ENCODE assay signal across 8 cellular contexts in the genomic region with DNA sequence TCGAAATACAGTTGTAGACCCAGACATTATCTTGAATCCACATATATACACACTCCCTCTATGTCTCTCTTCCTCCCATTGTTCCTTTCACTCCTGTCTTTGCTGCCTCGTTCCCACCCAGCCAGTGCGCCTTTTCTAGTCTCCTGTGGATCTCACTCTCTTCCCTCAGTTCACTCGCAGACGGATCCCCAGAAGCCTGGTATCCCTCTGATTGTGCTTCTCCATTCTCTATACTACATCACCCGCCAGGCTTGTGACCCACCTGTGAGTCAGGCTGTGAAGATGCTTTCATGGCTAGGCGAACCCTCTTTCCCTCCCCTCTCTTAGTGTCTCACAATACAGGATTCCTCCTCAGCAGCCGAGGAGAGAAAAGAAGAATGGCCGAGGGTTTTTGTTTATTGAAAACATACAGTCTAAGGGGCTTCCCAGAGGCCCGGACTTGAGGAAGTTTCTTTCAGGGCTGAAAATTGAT. TPM values are rescaled to one million over a fixed set of nuclear protein-coding genes. Genes with fewer than 3 reads are reported as not detected.
DNase-seq lines count a peak whose midpoint lies in the region; ATAC-seq, FAIRE-seq and TF ChIP-seq lines count a peak whose summit lies in the region.

No MANE protein-coding gene starts in this region.

- POLR2A ChIA-PET in HepG2 (lab: Yijun Ruan, JAX), result interaction anchor here (1.1 to 1.4 kb wide), 3 partner anchors 22 to 45 kb away, joined by 3 to 6 read pairs (median 3); no protein-coding TSS in a partner anchor

- H3K4me1 ChIP-seq in HepG2 (ENCODE audit: insufficient read depth, low read length) (peaks cover 39% of the 10 kb centered on the region), right lobe of liver (no peaks in the 10 kb centered on the region), iPS-18a (ENCODE audit: control insufficient read depth, low read depth, low read length) (peaks cover 17% of the 10 kb centered on the region)

- H3K9me3 Mint-ChIP-seq in type B pancreatic cell, result no peaks in the 10 kb centered on the region

- no peaks in the 10 kb centered on the region for H3K27me3 Mint-ChIP-seq in type B pancreatic cell

- H4K20me1 ChIP-seq in HepG2 (ENCODE audit: insufficient read depth, low read length), result no peaks in the 10 kb centered on the region

- peak overlapping the region; percentile 95 for H3K4me2 ChIP-seq in HepG2 (ENCODE audit: low read depth, low read length)

- no peaks in the 10 kb centered on the region for H3K79me2 ChIP-seq in HepG2 (ENCODE audit: insufficient read depth, low read length)

- H3K27ac ChIP-seq in HepG2 (ENCODE audit: extremely low read length, insufficient read depth, low read length) (no peak overlapping the region), right lobe of liver (no peak overlapping the region), WERI-Rb-1 (peak overlapping the region; percentile 0), iPS-18a (ENCODE audit: low read length) (no peak overlapping the region)

- H3K4me1 Mint-ChIP-seq in type B pancreatic cell (ENCODE audit: unreplicated experiment), result peaks cover 26% of the 10 kb centered on the region

- no peaks in the 10 kb centered on the region; a peak in 1 of 5 replicates for H3K27me3 ChIP-seq in HepG2 (ENCODE audit: control insufficient read depth in 1 of 2, insufficient read depth in 2 of 2, low read length in 2 of 2)
- H3K27me3 ChIP-seq in right lobe of liver, result no peaks in the 10 kb centered on the region
- H3K27me3 ChIP-seq in WERI-Rb-1 (ENCODE audit: insufficient read depth, low read depth, severe bottlenecking), result no peaks in the 10 kb centered on the region
- H3K27me3 ChIP-seq in iPS-18a (ENCODE audit: control insufficient read depth, insufficient read depth, low read length), result no peaks in the 10 kb centered on the region

- TF ChIP-seq POLR2A in HepG2 (IDR thresholded peaks at IDR 0.05; ENCODE audit: insufficient read depth in 1 of 2, low read depth in 2 of 2, low read length in 2 of 2), result no peak
- TF ChIP-seq POLR2A in right lobe of liver (IDR thresholded peaks at IDR 0.05), result no peak
- no peak for TF ChIP-seq POLR2A in GM18505 (IDR thresholded peaks at IDR 0.05; ENCODE audit: borderline replicate concordance, extremely low read depth, insufficient read depth, insufficient read length)

- ATAC-seq in HepG2 (no peak), right lobe of liver (no peak), GM18505 (IDR thresholded peaks at IDR 0.05; ENCODE audit: unreplicated experiment) (no peak), GM18907 (IDR thresholded peaks at IDR 0.05; ENCODE audit: unreplicated experiment) (no peak)

- no peak overlapping the region for H3K9ac ChIP-seq in HepG2 (ENCODE audit: insufficient read depth, low read depth, low read length)
- H3K9ac ChIP-seq in iPS-18a (ENCODE audit: low read length), result no peak overlapping the region

- no peak overlapping the region for H2AFZ ChIP-seq in HepG2 (ENCODE audit: low read length)

- peak overlapping the region in 1 of 3 experiments; percentile 97; a peak in 3 of 6 replicates for H3K4me3 ChIP-seq in HepG2 (replicated peaks in 1 of 3; ENCODE audit: insufficient read depth in 1 of 3, low read depth in 2 of 3, low read length in 3 of 3)
- no peak overlapping the region for H3K4me3 ChIP-seq in right lobe of liver
- peak overlapping the region; percentile 82 for H3K4me3 ChIP-seq in WERI-Rb-1 (ENCODE audit: low read depth, low read length)
- peak overlapping the region; percentile 57 for H3K4me3 ChIP-seq in iPS-18a (ENCODE audit: low read length)

- in situ Hi-C loops in HepG2 (cut with HindIII; ENCODE audit: extremely low pct_ligation_motif_present, low pct_unique_long_range_greater_than_20kb), result loop anchor here (5.0 kb wide), 1 partner anchor 39 kb away; no protein-coding TSS in a partner anchor

- no peak for FAIRE-seq in HepG2 (lab: Jason Lieb, UNC)

- peaks cover 10% of the 10 kb centered on the region for H3K36me3 Mint-ChIP-seq in type B pancreatic cell

- TSS peak; percentile 51 for BruUV-seq in HepG2 (replicated peaks; lab: Mats Ljungman, UMichigan)

- CTCF ChIA-PET in HepG2 (lab: Yijun Ruan, JAX; ENCODE audit: low intra/inter-chr PET ratio, low total read pairs), result interaction anchor here (2.1 to 2.4 kb wide), 2 partner anchors 29 to 45 kb away, joined by 21 to 35 read pairs; a partner anchor contains a TSS

- TF ChIP-seq RAD21 in HepG2 (CRISPR knock-in tag; IDR thresholded peaks at IDR 0.05), result no peak

- intact Hi-C loops in HepG2 (cut with micrococcal nuclease; ENCODE audit: unreplicated experiment) (loop anchor here (5.0 kb wide), 1 partner anchor 44 kb away; a partner anchor contains a TSS), right lobe of liver (cut with DNase I) (loop anchor here (5.0 kb wide), 1 partner anchor 44 kb away; a partner anchor contains a TSS)

- H3K27ac Mint-ChIP-seq in type B pancreatic cell, result no peak overlapping the region

- no peaks in the 10 kb centered on the region; a peak in 1 of 5 replicates for H3K36me3 ChIP-seq in HepG2 (replicated peaks in 1 of 2; ENCODE audit: control insufficient read depth in 1 of 2, insufficient read depth in 2 of 2, low read length in 2 of 2)
- no peaks in the 10 kb centered on the region for H3K36me3 ChIP-seq in right lobe of liver
- peaks cover 37% of the 10 kb centered on the region for H3K36me3 ChIP-seq in WERI-Rb-1
- no peaks in the 10 kb centered on the region for H3K36me3 ChIP-seq in iPS-18a (ENCODE audit: control insufficient read depth, low read depth, low read length)

- TF ChIP-seq CTCF in HepG2 (CRISPR knock-in tag; IDR thresholded peaks at IDR 0.05), result no peak
- TF ChIP-seq CTCF in right lobe of liver (IDR thresholded peaks at IDR 0.05), result no peak
- TF ChIP-seq CTCF in WERI-Rb-1 (IDR thresholded peaks at IDR 0.05; ENCODE audit: low read depth, low read length), result no peak
- no peak for TF ChIP-seq CTCF in type B pancreatic cell (conservative IDR thresholded peaks at IDR 0.05)

- peak overlapping the region; percentile 80 for H3K4me3 Mint-ChIP-seq in type B pancreatic cell

- H3K9me3 ChIP-seq in HepG2 (ENCODE audit: low read length) (no peaks in the 10 kb centered on the region), right lobe of liver (no peaks in the 10 kb centered on the region), WERI-Rb-1 (ENCODE audit: severe bottlenecking) (no peaks in the 10 kb centered on the region), iPS-18a (ENCODE audit: control insufficient read depth, low read depth, low read length) (no peaks in the 10 kb centered on the region)

- 75% methylated on average over 10 of the region's 10 CpGs for WGBS in HepG2 (ENCODE audit: low lambda C conversion rate)
- 78% methylated on average over 10 of the region's 10 CpGs for WGBS in right lobe of liver (ENCODE audit: insufficient coverage, low coverage, low lambda C conversion rate, missing lambda C conversion rate)

- DNase-seq in HepG2 (ENCODE audit: low spot score) (no peak), right lobe of liver (no peak), WERI-Rb-1 (no peak), type B pancreatic cell (ENCODE audit: extremely low spot score, unreplicated experiment) (no peak), NOMO-1 treated with DMSO at 0.1 percent for 48 hours (lab: John Stamatoyannopoulos, UW; ENCODE audit: unreplicated experiment) (no peak)

- TF ChIP-seq EP300 in HepG2 (IDR thresholded peaks at IDR 0.05; ENCODE audit: low read depth in 2 of 2, low read length in 2 of 2) (no peak), HepG2 (CRISPR knock-in tag; IDR thresholded peaks at IDR 0.05; ENCODE audit: borderline replicate concordance) (no peak)

RNA-seq across cellular contexts. Expression of a gene that starts 1.5 kb away (rescaled TPM):
- total RNA-seq in HepG2 (2016; rRNA removed; fragmentation: Illumina TruSeq; extraction: Trizol), result 1.3 and 2.4 TPM in 2 replicates
- total RNA-seq in HepG2 (2016; cell fraction: cytosol; rRNA removed; fragmentation: Illumina TruSeq; extraction: Trizol; ENCODE audit: low read depth), result 0.44 and 0.51 TPM in 2 replicates
- total RNA-seq in HepG2 (2016; cell fraction: insoluble cytoplasmic fraction; rRNA removed; fragmentation: Illumina TruSeq; extraction: Trizol), result 0.77 and 3.4 TPM in 2 replicates
- total RNA-seq in HepG2 (2016; cell fraction: membrane; rRNA removed; fragmentation: Illumina TruSeq; extraction: Trizol), result 0.74 and 0.96 TPM in 2 replicates
- total RNA-seq in HepG2 (2016; cell fraction: nucleus; rRNA removed; fragmentation: Illumina TruSeq; extraction: Trizol), result 5.8 and 5.9 TPM in 2 replicates
- polyA plus RNA-seq in HepG2 (2011; rRNA removed), result 10.2 and 15.0 TPM in 2 replicates
- polyA plus RNA-seq in HepG2 (2011; cell fraction: cytosol; rRNA removed), result 3.4 and 4.0 TPM in 2 replicates
- 55.6 and 56.4 TPM in 2 replicates for polyA plus RNA-seq in HepG2 (2011; cell fraction: nucleus; rRNA removed)
- 6.1 and 7.0 TPM in 2 replicates for polyA plus RNA-seq in HepG2 (2012)
- 0.40 TPM in 2 replicates for polyA plus RNA-seq in HepG2 (2016; cell fraction: cytosol; fragmentation: Illumina TruSeq; extraction: Trizol; ENCODE audit: low read depth)
- 1.1 and 1.3 TPM in 2 replicates for polyA plus RNA-seq in HepG2 (2016; cell fraction: insoluble cytoplasmic fraction; fragmentation: Illumina TruSeq; extraction: Trizol; ENCODE audit: low read depth)
- polyA plus RNA-seq in HepG2 (2016; cell fraction: membrane; fragmentation: Illumina TruSeq; extraction: Trizol; ENCODE audit: low read depth), result 0.72 and 0.85 TPM in 2 replicates
- 18.6 and 19.5 TPM in 2 replicates for polyA plus RNA-seq in HepG2 (2016; cell fraction: nucleus; fragmentation: Illumina TruSeq; extraction: Trizol; ENCODE audit: insufficient read depth, low read depth)
- polyA minus RNA-seq in HepG2 (2011; rRNA and poly(A)+ RNA removed; ENCODE audit: low replicate concordance), result 17.8 and 35.4 TPM in 2 replicates
- 1.4 and 3.0 TPM in 2 replicates for polyA minus RNA-seq in HepG2 (2011; cell fraction: cytosol; rRNA and poly(A)+ RNA removed)
- polyA minus RNA-seq in HepG2 (2011; cell fraction: nucleus; rRNA and poly(A)+ RNA removed), result 8.8 and 11.3 TPM in 2 replicates
- 1 to 10 TPM in 4 of 6 experiments, under 1 TPM in 2; 0.56 to 1.6 (median 1.2) TPM for total RNA-seq in right lobe of liver
- total RNA-seq in type B pancreatic cell (ENCODE audit: low replicate concordance), result 9.5 and 10.6 TPM in 2 replicates

RNA-seq across cellular contexts. Expression of a gene that starts 5.4 kb away (rescaled TPM):
- 10.1 and 20.1 TPM in 2 replicates for total RNA-seq in HepG2 (2016; rRNA removed; fragmentation: Illumina TruSeq; extraction: Trizol)
- total RNA-seq in HepG2 (2016; cell fraction: cytosol; rRNA removed; fragmentation: Illumina TruSeq; extraction: Trizol; ENCODE audit: low read depth), result 8.5 and 11.8 TPM in 2 replicates
- 10.6 and 19.2 TPM in 2 replicates for total RNA-seq in HepG2 (2016; cell fraction: insoluble cytoplasmic fraction; rRNA removed; fragmentation: Illumina TruSeq; extraction: Trizol)
- total RNA-seq in HepG2 (2016; cell fraction: membrane; rRNA removed; fragmentation: Illumina TruSeq; extraction: Trizol), result 9.3 and 12.0 TPM in 2 replicates
- 23.9 and 32.6 TPM in 2 replicates for total RNA-seq in HepG2 (2016; cell fraction: nucleus; rRNA removed; fragmentation: Illumina TruSeq; extraction: Trizol)
- polyA plus RNA-seq in HepG2 (2011; rRNA removed), result 73.5 and 74.0 TPM in 2 replicates
- 23.9 and 24.4 TPM in 2 replicates for polyA plus RNA-seq in HepG2 (2011; cell fraction: cytosol; rRNA removed)
- polyA plus RNA-seq in HepG2 (2011; cell fraction: nucleus; rRNA removed), result 317 and 392 TPM in 2 replicates
- 31.3 and 32.7 TPM in 2 replicates for polyA plus RNA-seq in HepG2 (2012)
- 3.0 and 3.3 TPM in 2 replicates for polyA plus RNA-seq in HepG2 (2016; cell fraction: cytosol; fragmentation: Illumina TruSeq; extraction: Trizol; ENCODE audit: low read depth)
- 15.8 and 17.9 TPM in 2 replicates for polyA plus RNA-seq in HepG2 (2016; cell fraction: insoluble cytoplasmic fraction; fragmentation: Illumina TruSeq; extraction: Trizol; ENCODE audit: low read depth)
- 7.6 TPM in 2 replicates for polyA plus RNA-seq in HepG2 (2016; cell fraction: membrane; fragmentation: Illumina TruSeq; extraction: Trizol; ENCODE audit: low read depth)
- 110 and 120 TPM in 2 replicates for polyA plus RNA-seq in HepG2 (2016; cell fraction: nucleus; fragmentation: Illumina TruSeq; extraction: Trizol; ENCODE audit: insufficient read depth, low read depth)
- 47.2 and 97.7 TPM in 2 replicates for polyA minus RNA-seq in HepG2 (2011; rRNA and poly(A)+ RNA removed; ENCODE audit: low replicate concordance)
- 12.4 and 13.9 TPM in 2 replicates for polyA minus RNA-seq in HepG2 (2011; cell fraction: cytosol; rRNA and poly(A)+ RNA removed)
- 94.1 and 94.6 TPM in 2 replicates for polyA minus RNA-seq in HepG2 (2011; cell fraction: nucleus; rRNA and poly(A)+ RNA removed)
- total RNA-seq in right lobe of liver, result 10 to 100 TPM; 10.4 to 29.2 (median 20.2) TPM
- total RNA-seq in type B pancreatic cell (ENCODE audit: low replicate concordance), result 61.5 and 96.8 TPM in 2 replicates

RNA-seq across cellular contexts. Expression of a gene that starts 16.6 kb away (rescaled TPM):
- total RNA-seq in HepG2 (2016; rRNA removed; fragmentation: Illumina TruSeq; extraction: Trizol) (27.0 and 46.8 TPM in 2 replicates), right lobe of liver (10 to 100 TPM; 27.9 to 63.4 (median 29.2) TPM), type B pancreatic cell (ENCODE audit: low replicate concordance) (52.0 and 58.7 TPM in 2 replicates)
- 16.4 and 20.0 TPM in 2 replicates for total RNA-seq in HepG2 (2016; cell fraction: cytosol; rRNA removed; fragmentation: Illumina TruSeq; extraction: Trizol; ENCODE audit: low read depth)
- total RNA-seq in HepG2 (2016; cell fraction: insoluble cytoplasmic fraction; rRNA removed; fragmentation: Illumina TruSeq; extraction: Trizol), result 29.6 and 44.4 TPM in 2 replicates
- total RNA-seq in HepG2 (2016; cell fraction: membrane; rRNA removed; fragmentation: Illumina TruSeq; extraction: Trizol), result 22.9 and 28.4 TPM in 2 replicates
- total RNA-seq in HepG2 (2016; cell fraction: nucleus; rRNA removed; fragmentation: Illumina TruSeq; extraction: Trizol), result 37.1 and 38.5 TPM in 2 replicates
- 83.3 and 92.5 TPM in 2 replicates for polyA plus RNA-seq in HepG2 (2011; rRNA removed)
- 94.5 and 95.0 TPM in 2 replicates for polyA plus RNA-seq in HepG2 (2011; cell fraction: cytosol; rRNA removed)
- 74.3 and 75.6 TPM in 2 replicates for polyA plus RNA-seq in HepG2 (2011; cell fraction: nucleus; rRNA removed)
- 30.4 and 37.1 TPM in 2 replicates for polyA plus RNA-seq in HepG2 (2012)
- 28.3 and 28.6 TPM in 2 replicates for polyA plus RNA-seq in HepG2 (2016; cell fraction: cytosol; fragmentation: Illumina TruSeq; extraction: Trizol; ENCODE audit: low read depth)
- polyA plus RNA-seq in HepG2 (2016; cell fraction: insoluble cytoplasmic fraction; fragmentation: Illumina TruSeq; extraction: Trizol; ENCODE audit: low read depth), result 45.8 and 52.3 TPM in 2 replicates
- 37.1 and 38.2 TPM in 2 replicates for polyA plus RNA-seq in HepG2 (2016; cell fraction: membrane; fragmentation: Illumina TruSeq; extraction: Trizol; ENCODE audit: low read depth)
- polyA plus RNA-seq in HepG2 (2016; cell fraction: nucleus; fragmentation: Illumina TruSeq; extraction: Trizol; ENCODE audit: insufficient read depth, low read depth), result 82.5 and 83.5 TPM in 2 replicates
- 118 and 271 TPM in 2 replicates for polyA minus RNA-seq in HepG2 (2011; rRNA and poly(A)+ RNA removed; ENCODE audit: low replicate concordance)
- polyA minus RNA-seq in HepG2 (2011; cell fraction: cytosol; rRNA and poly(A)+ RNA removed), result 33.3 and 39.4 TPM in 2 replicates
- 16.9 and 21.4 TPM in 2 replicates for polyA minus RNA-seq in HepG2 (2011; cell fraction: nucleus; rRNA and poly(A)+ RNA removed)

RNA-seq across cellular contexts. Expression of a gene that starts 22.5 kb away (rescaled TPM):
- total RNA-seq in HepG2 (2016; rRNA removed; fragmentation: Illumina TruSeq; extraction: Trizol) (10.3 and 13.6 TPM in 2 replicates), right lobe of liver (10 to 100 TPM; 27.0 to 95.3 (median 36.1) TPM), type B pancreatic cell (ENCODE audit: low replicate concordance) (1.0 and 2.4 TPM in 2 replicates)
- 0.51 and 0.79 TPM in 2 replicates for total RNA-seq in HepG2 (2016; cell fraction: cytosol; rRNA removed; fragmentation: Illumina TruSeq; extraction: Trizol; ENCODE audit: low read depth)
- total RNA-seq in HepG2 (2016; cell fraction: insoluble cytoplasmic fraction; rRNA removed; fragmentation: Illumina TruSeq; extraction: Trizol), result 10.0 and 10.3 TPM in 2 replicates
- total RNA-seq in HepG2 (2016; cell fraction: membrane; rRNA removed; fragmentation: Illumina TruSeq; extraction: Trizol), result 2.4 and 2.7 TPM in 2 replicates
- 5.1 and 8.0 TPM in 2 replicates for total RNA-seq in HepG2 (2016; cell fraction: nucleus; rRNA removed; fragmentation: Illumina TruSeq; extraction: Trizol)
- 29.3 and 43.2 TPM in 2 replicates for polyA plus RNA-seq in HepG2 (2011; rRNA removed)
- polyA plus RNA-seq in HepG2 (2011; cell fraction: cytosol; rRNA removed), result 26.7 and 30.1 TPM in 2 replicates
- 35.4 and 48.8 TPM in 2 replicates for polyA plus RNA-seq in HepG2 (2011; cell fraction: nucleus; rRNA removed)
- polyA plus RNA-seq in HepG2 (2012), result 29.8 and 32.5 TPM in 2 replicates
- polyA plus RNA-seq in HepG2 (2016; cell fraction: cytosol; fragmentation: Illumina TruSeq; extraction: Trizol; ENCODE audit: low read depth), result 0.97 and 1.0 TPM in 2 replicates
- polyA plus RNA-seq in HepG2 (2016; cell fraction: insoluble cytoplasmic fraction; fragmentation: Illumina TruSeq; extraction: Trizol; ENCODE audit: low read depth), result 13.3 and 16.3 TPM in 2 replicates
- polyA plus RNA-seq in HepG2 (2016; cell fraction: membrane; fragmentation: Illumina TruSeq; extraction: Trizol; ENCODE audit: low read depth), result 2.9 and 3.0 TPM in 2 replicates
- 10.7 and 11.1 TPM in 2 replicates for polyA plus RNA-seq in HepG2 (2016; cell fraction: nucleus; fragmentation: Illumina TruSeq; extraction: Trizol; ENCODE audit: insufficient read depth, low read depth)
- 0.16 and 52.2 TPM in 2 replicates for polyA minus RNA-seq in HepG2 (2011; rRNA and poly(A)+ RNA removed; ENCODE audit: low replicate concordance)
- polyA minus RNA-seq in HepG2 (2011; cell fraction: cytosol; rRNA and poly(A)+ RNA removed), result 14.6 and 19.0 TPM in 2 replicates
- polyA minus RNA-seq in HepG2 (2011; cell fraction: nucleus; rRNA and poly(A)+ RNA removed), result 9.5 and 15.8 TPM in 2 replicates

RNA-seq across cellular contexts. Expression of a gene that starts 23.4 kb away (rescaled TPM):
- 4.1 and 6.2 TPM in 2 replicates for total RNA-seq in HepG2 (2016; rRNA removed; fragmentation: Illumina TruSeq; extraction: Trizol)
- total RNA-seq in HepG2 (2016; cell fraction: cytosol; rRNA removed; fragmentation: Illumina TruSeq; extraction: Trizol; ENCODE audit: low read depth), result 3.6 and 4.8 TPM in 2 replicates
- 3.2 and 5.5 TPM in 2 replicates for total RNA-seq in HepG2 (2016; cell fraction: insoluble cytoplasmic fraction; rRNA removed; fragmentation: Illumina TruSeq; extraction: Trizol)
- total RNA-seq in HepG2 (2016; cell fraction: membrane; rRNA removed; fragmentation: Illumina TruSeq; extraction: Trizol), result 12.9 and 13.0 TPM in 2 replicates
- total RNA-seq in HepG2 (2016; cell fraction: nucleus; rRNA removed; fragmentation: Illumina TruSeq; extraction: Trizol), result 6.9 and 8.6 TPM in 2 replicates
- 9.9 and 11.9 TPM in 2 replicates for polyA plus RNA-seq in HepG2 (2011; rRNA removed)
- 7.8 and 10.3 TPM in 2 replicates for polyA plus RNA-seq in HepG2 (2011; cell fraction: cytosol; rRNA removed)
- polyA plus RNA-seq in HepG2 (2011; cell fraction: nucleus; rRNA removed), result 18.3 and 21.0 TPM in 2 replicates
- 18.4 and 22.0 TPM in 2 replicates for polyA plus RNA-seq in HepG2 (2012)
- polyA plus RNA-seq in HepG2 (2016; cell fraction: cytosol; fragmentation: Illumina TruSeq; extraction: Trizol; ENCODE audit: low read depth), result 22.1 and 24.0 TPM in 2 replicates
- polyA plus RNA-seq in HepG2 (2016; cell fraction: insoluble cytoplasmic fraction; fragmentation: Illumina TruSeq; extraction: Trizol; ENCODE audit: low read depth), result 19.7 and 25.6 TPM in 2 replicates
- polyA plus RNA-seq in HepG2 (2016; cell fraction: membrane; fragmentation: Illumina TruSeq; extraction: Trizol; ENCODE audit: low read depth), result 49.9 and 57.1 TPM in 2 replicates
- 28.1 and 33.5 TPM in 2 replicates for polyA plus RNA-seq in HepG2 (2016; cell fraction: nucleus; fragmentation: Illumina TruSeq; extraction: Trizol; ENCODE audit: insufficient read depth, low read depth)
- 7.5 and 12.8 TPM in 2 replicates for polyA minus RNA-seq in HepG2 (2011; rRNA and poly(A)+ RNA removed; ENCODE audit: low replicate concordance)
- polyA minus RNA-seq in HepG2 (2011; cell fraction: cytosol; rRNA and poly(A)+ RNA removed), result 8.1 and 9.3 TPM in 2 replicates
- polyA minus RNA-seq in HepG2 (2011; cell fraction: nucleus; rRNA and poly(A)+ RNA removed), result 3.7 and 4.4 TPM in 2 replicates
- total RNA-seq in right lobe of liver, result 10 to 100 TPM in 2 of 6 experiments, 1 to 10 TPM in 4; 7.2 to 13.0 (median 9.6) TPM
- 37.4 and 55.7 TPM in 2 replicates for total RNA-seq in type B pancreatic cell (ENCODE audit: low replicate concordance)

Comparison
In these comparisons a context has a peak if more than half of its experiments do, and no peak if none do; other contexts are left out.
1. H3K4me3 ChIP-seq: peak in WERI-Rb-1 (single experiment) and iPS-18a (single experiment); none in right lobe of liver (0 of 3).